In the genomic region with DNA sequence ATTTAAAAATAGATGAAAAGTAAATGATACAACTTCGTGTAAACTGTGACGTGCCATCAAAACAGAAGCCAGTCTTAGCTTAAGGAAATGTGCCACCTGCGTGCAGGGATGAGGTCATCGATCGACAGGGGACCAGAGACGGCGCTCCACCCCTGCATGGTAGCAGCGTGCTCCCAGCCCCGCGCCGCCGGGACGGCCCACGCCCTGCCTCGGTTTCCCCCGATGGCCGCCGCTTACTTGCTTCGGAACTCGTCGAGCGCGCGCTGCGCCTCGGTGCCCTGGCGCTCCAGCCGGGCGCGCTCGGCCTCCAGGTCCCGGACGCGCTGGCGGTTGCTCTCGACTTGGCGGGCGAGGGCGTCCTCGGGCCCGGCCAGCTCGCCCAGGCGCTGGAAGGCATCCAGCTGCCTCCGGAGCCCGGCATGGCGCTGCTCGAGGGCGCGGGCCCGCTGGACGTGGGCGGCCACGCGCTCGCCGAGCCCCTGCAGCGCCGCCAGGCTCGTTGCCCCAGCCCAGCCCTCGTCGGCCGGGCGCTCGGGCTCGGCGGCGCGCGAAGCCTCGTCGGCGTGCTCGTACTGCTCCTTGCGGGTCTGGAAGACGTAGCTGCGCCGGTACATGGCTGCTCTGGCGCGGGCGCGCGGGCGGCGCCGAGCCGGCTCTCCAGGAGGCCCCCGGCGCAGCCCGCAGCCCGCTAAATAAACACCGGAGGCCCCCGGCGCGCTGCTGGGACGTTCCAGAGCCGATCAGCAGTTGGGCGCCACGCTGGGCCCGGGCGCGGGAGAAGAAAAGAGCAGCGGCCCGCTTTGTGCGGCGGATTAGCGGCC, we compare ENCODE assay signal across 8 cellular contexts. TPM values are rescaled to one million over a fixed set of nuclear protein-coding genes. Genes with fewer than 3 reads are reported as not detected.
DNase-seq lines count a peak whose midpoint lies in the region; ATAC-seq and TF ChIP-seq lines count a peak whose summit lies in the region.

A gene (minus strand): TSS at position 664 of the 821 bp plus-strand sequence. CDS start 50 bp downstream, at position 614.

- H3K36me3 ChIP-seq in duodenal mucosa (ENCODE audit: control insufficient read depth in 1 of 2, insufficient read depth in 2 of 2, low read length in 2 of 2) (no peaks in the 10 kb centered on the region), lower lobe of right lung (no peaks in the 10 kb centered on the region)

- no peak for DNase-seq in AG04450 (ENCODE audit: low read depth, low spot score)
- peak; percentile 76 for DNase-seq in NCI-H2171 (lab: John Stamatoyannopoulos, UW)
- DNase-seq in activated CD4-positive, alpha-beta T cell treated with anti-CD3 and anti-CD28 coated beads, Interleukin-2, amount 50 U/mL, for 24 hours (ENCODE audit: low read depth in 1 of 2, low spot score in 1 of 2), result peak; percentile 20 to 24
- peak; percentile 67 for DNase-seq in lower lobe of right lung
- DNase-seq in stimulated activated CD4-positive, alpha-beta T cell treated with anti-CD3 and anti-CD28 coated beads, TNF-alpha, amount 100 ng/mL, for 24 hours (ENCODE audit: low read depth in 3 of 3), result peak in 2 of 3 experiments; percentile 9 to 45

- H3K27me3 ChIP-seq in AG04450 (ENCODE audit: control insufficient read depth, insufficient read depth, low read length) (peaks cover 2% of the 10 kb centered on the region), duodenal mucosa (ENCODE audit: control insufficient read depth in 1 of 2, insufficient read depth in 2 of 2, low read length in 2 of 2) (peaks cover 0 to 3% of the 10 kb centered on the region in 2 donors), lower lobe of right lung (ENCODE audit: low read depth) (no peaks in the 10 kb centered on the region)

- H3K4me1 ChIP-seq in duodenal mucosa (ENCODE audit: control insufficient read depth in 1 of 2, insufficient read depth in 2 of 2, low read length in 2 of 2), result peaks cover 6 to 11% of the 10 kb centered on the region in 2 donors
- peaks cover 10% of the 10 kb centered on the region for H3K4me1 ChIP-seq in lower lobe of right lung

- ATAC-seq in GM18868 (IDR thresholded peaks at IDR 0.05; ENCODE audit: unreplicated experiment) (peak; percentile 55), lower lobe of right lung (peak; percentile 88 to 89), HG03196 (IDR thresholded peaks at IDR 0.05; ENCODE audit: unreplicated experiment) (no peak)

- H3K27ac ChIP-seq in AG04450 (ENCODE audit: low read depth, low read length) (peak within 1 kb of the TSS; percentile 55), duodenal mucosa (ENCODE audit: low read depth, low read length) (no peak within 1 kb of the TSS), lower lobe of right lung (peak within 1 kb of the TSS; percentile 78)

- CTCF ChIA-PET in AG04450 (lab: Charles Lee), result interaction anchor here (0.9 kb wide), 1 partner anchor 728 kb away, joined by 3 read pairs; no protein-coding TSS in a partner anchor

- POLR2A ChIA-PET in AG04450 (lab: Yijun Ruan, JAX), result interaction anchor here (0.5 to 1.2 kb wide), 4 partner anchors 13 to 39 kb away, joined by 3 to 8 read pairs (median 4); a partner anchor contains a TSS

- H3K9me3 ChIP-seq in AG04450 (ENCODE audit: control insufficient read depth, insufficient read depth, low read length) (no peaks in the 10 kb centered on the region), duodenal mucosa (ENCODE audit: control insufficient read depth in 1 of 2, low read length in 2 of 2) (no peaks in the 10 kb centered on the region), lower lobe of right lung (no peaks in the 10 kb centered on the region)

- H3K4me3 ChIP-seq in AG04450 (ENCODE audit: low read depth, low read length) (peak within 1 kb of the TSS; percentile 58), duodenal mucosa (ENCODE audit: low read depth in 1 of 2, low read length in 2 of 2) (peak within 1 kb of the TSS; percentile 62 to 69), lower lobe of right lung (peak within 1 kb of the TSS; percentile 61)

- peak within 1 kb of the TSS; percentile 22 to 51 for H3K9ac ChIP-seq in duodenal mucosa (ENCODE audit: low read depth in 1 of 2, low read length in 2 of 2)

- TF ChIP-seq CTCF in AG04450 (IDR thresholded peaks at IDR 0.05; ENCODE audit: low read depth, low read length) (no peak), lower lobe of right lung (IDR thresholded peaks at IDR 0.05) (no peak)

- intact Hi-C loops in lower lobe of right lung (cut with DNase I), result no loop called here

RNA-seq across cellular contexts. Expression of the gene that starts here (rescaled TPM):
- 2.3 and 2.9 TPM in 2 replicates for polyA plus RNA-seq in AG04450 (2011; rRNA removed)
- polyA minus RNA-seq in AG04450 (2011; rRNA and poly(A)+ RNA removed), result 1.5 and 1.8 TPM in 2 replicates
- 2.4 TPM for total RNA-seq in lower lobe of right lung
